ENCODE assay signal across 31 cellular contexts in the genomic region with DNA sequence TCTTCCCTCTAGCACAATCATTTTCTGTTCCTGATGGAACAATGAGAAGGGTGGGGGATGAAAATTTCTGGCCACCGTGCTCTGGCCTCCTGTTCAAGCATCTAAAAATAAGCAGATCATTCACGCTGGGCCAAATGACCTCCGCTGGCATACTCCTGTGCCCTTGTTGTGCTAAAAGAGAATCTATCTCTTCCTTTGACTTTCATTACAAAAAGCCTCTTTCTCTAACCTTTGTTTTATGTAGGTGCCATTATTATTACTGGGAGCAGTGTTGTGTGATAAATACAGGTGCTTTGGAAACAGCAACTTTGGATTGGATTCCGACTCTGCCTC. TPM values are rescaled to one million over a fixed set of nuclear protein-coding genes. Genes with fewer than 3 reads are reported as not detected.
DNase-seq lines count a peak whose midpoint lies in the region; ATAC-seq and TF ChIP-seq lines count a peak whose summit lies in the region.
"Had no signal": no experiment of that assay in that cellular context is flagged by ENCODE, and none has a peak within 500 bp of the region (broad histone marks: within the 10 kb centered on the region; RNA-seq: fewer than 3 reads in every experiment).

No MANE protein-coding gene starts in this region.

- peaks cover 19% of the 10 kb centered on the region for H3K9me3 Mint-ChIP-seq in nephron progenitor cell
- H3K9me3 Mint-ChIP-seq in activated CD4-positive, alpha-beta T cell treated with anti-CD3 and anti-CD28 coated beads, Interleukin-2, amount 10 ng/mL, durations not matched to agents 7 days and 5 days: no peaks in the 10 kb centered on the region
- H3K9me3 Mint-ChIP-seq: activated naive CD4-positive, alpha-beta T cell treated with anti-CD3 and anti-CD28 coated beads, Interleukin-2, amount 50 U/mL, for 24 hours; dendritic cell treated with granulocyte-macrophage colony-stimulating factor and Interleukin-4, amounts not matched to agents 40 ng/mL and 50 ng/mL, for 4 days had no signal

- H3K36me3 Mint-ChIP-seq in nephron progenitor cell (ENCODE audit: low read depth): peaks cover 12% of the 10 kb centered on the region
- H3K36me3 Mint-ChIP-seq in activated CD4-positive, alpha-beta T cell treated with anti-CD3 and anti-CD28 coated beads, Interleukin-2, amount 10 ng/mL, durations not matched to agents 7 days and 5 days (ENCODE audit: low read depth): no peaks in the 10 kb centered on the region

- no peaks in the 10 kb centered on the region for H3K9me3 ChIP-seq in PC-9 (ENCODE audit: insufficient read depth, low read depth)
- H3K9me3 ChIP-seq in heart left ventricle: peaks cover 0 to 16% (median 2%) of the 10 kb centered on the region in 12 donors
- H3K9me3 ChIP-seq: A549, SJSA1, upper lobe of left lung had no signal

- H2AFZ ChIP-seq in PC-9: no peak overlapping the region

- H3K9me2 ChIP-seq in PC-9 (ENCODE audit: insufficient read depth): no peaks in the 10 kb centered on the region

- ATAC-seq in heart left ventricle (peak; percentile 86 to 90 (median 88)), GM19351 (IDR thresholded peaks at IDR 0.05; ENCODE audit: unreplicated experiment) (no peak), HG02571 (IDR thresholded peaks at IDR 0.05; ENCODE audit: unreplicated experiment) (no peak)
- ATAC-seq: left lung; naive thymus-derived CD8-positive, alpha-beta T cell; Panc1 had no signal

- CTCF ChIA-PET in PC-9 (lab: Charles Lee): no interaction called here
- CTCF ChIA-PET in activated CD4-positive, alpha-beta T cell treated with anti-CD3 and anti-CD28 coated beads, Interleukin-2, amount 10 ng/mL, durations not matched to agents 7 days and 5 days (lab: Charles Lee): no interaction called here

- H3K4me3 Mint-ChIP-seq in nephron progenitor cell: no peak overlapping the region
- H3K4me3 Mint-ChIP-seq in activated CD4-positive, alpha-beta T cell treated with anti-CD3 and anti-CD28 coated beads, Interleukin-2, amount 10 ng/mL, durations not matched to agents 7 days and 5 days: no peak overlapping the region
- H3K4me3 Mint-ChIP-seq: activated naive CD4-positive, alpha-beta T cell treated with anti-CD3 and anti-CD28 coated beads, Interleukin-2, amount 50 U/mL, for 24 hours; CD4-positive, alpha-beta memory T cell; dendritic cell treated with granulocyte-macrophage colony-stimulating factor and Interleukin-4, amounts not matched to agents 40 ng/mL and 50 ng/mL, for 4 days; naive thymus-derived CD8-positive, alpha-beta T cell had no signal

- H3K79me2 ChIP-seq in PC-9 (ENCODE audit: low read depth): no peaks in the 10 kb centered on the region

- H3K27me3 Mint-ChIP-seq in nephron progenitor cell (ENCODE audit: low read depth, poor library complexity): peaks cover 3% of the 10 kb centered on the region
- no peaks in the 10 kb centered on the region for H3K27me3 Mint-ChIP-seq in activated CD4-positive, alpha-beta T cell treated with anti-CD3 and anti-CD28 coated beads, Interleukin-2, amount 10 ng/mL, durations not matched to agents 7 days and 5 days
- H3K27me3 Mint-ChIP-seq: activated naive CD4-positive, alpha-beta T cell treated with anti-CD3 and anti-CD28 coated beads, Interleukin-2, amount 50 U/mL, for 24 hours; CD4-positive, alpha-beta memory T cell; dendritic cell treated with granulocyte-macrophage colony-stimulating factor and Interleukin-4, amounts not matched to agents 40 ng/mL and 50 ng/mL, for 4 days; naive thymus-derived CD8-positive, alpha-beta T cell had no signal

- H3K4me1 ChIP-seq in PC-9 (replicated peaks; ENCODE audit: insufficient read depth) (peaks cover 39% of the 10 kb centered on the region), heart left ventricle (peaks cover 0 to 35% (median 14%) of the 10 kb centered on the region in 12 donors)
- H3K4me1 ChIP-seq: esophagus squamous epithelium, SJSA1 had no signal

- 45 to 56% (median 52%) methylated on average over 4 of the region's 4 CpGs for WGBS in heart left ventricle, 4 donors

- peak overlapping the region; percentile 52 for H3K27ac Mint-ChIP-seq in nephron progenitor cell
- H3K27ac Mint-ChIP-seq in activated CD4-positive, alpha-beta T cell treated with anti-CD3 and anti-CD28 coated beads, Interleukin-2, amount 10 ng/mL, durations not matched to agents 7 days and 5 days: no peak overlapping the region
- H3K27ac Mint-ChIP-seq: activated naive CD4-positive, alpha-beta T cell treated with anti-CD3 and anti-CD28 coated beads, Interleukin-2, amount 50 U/mL, for 24 hours; activated T-helper 2 cell treated with anti-CD3 and anti-CD28 coated beads, Interferon-gamma antibody, Interleukin-2, Interleukin-4, amounts not matched to agents 10 μg/mL and 5 μg/mL and 100 μg/mL, durations not matched to agents 14 hours and 24 hours and 36 hours; CD4-positive, alpha-beta memory T cell; dendritic cell treated with granulocyte-macrophage colony-stimulating factor and Interleukin-4, amounts not matched to agents 40 ng/mL and 50 ng/mL, for 4 days had no signal

- BruUV-seq in PC-9 (replicated peaks; lab: Mats Ljungman, UMichigan): no TSS peak

- TF ChIP-seq POLR2A in heart left ventricle (IDR thresholded peaks at IDR 0.05): no peak

- no peak overlapping the region for H3K4me2 ChIP-seq in PC-9
- H3K4me2 ChIP-seq: A549 had no signal

- DNase-seq in G401 (ENCODE audit: low spot score): peak; percentile 58
- DNase-seq in PC-9: no peak
- peak in 4 of 5 donors; percentile 36 to 52 (median 44) for DNase-seq in heart left ventricle
- DNase-seq in nephron progenitor cell: no peak
- no peak for DNase-seq in activated CD4-positive, alpha-beta T cell treated with anti-CD3 and anti-CD28 coated beads, Interleukin-2, amount 10 ng/mL, durations not matched to agents 7 days and 5 days
- DNase-seq in amniotic stem cell (lab: John Stamatoyannopoulos, UW): no peak
- DNase-seq: activated CD4-positive, alpha-beta T cell treated with anti-CD3 and anti-CD28 coated beads, Interleukin-2, amount 50 U/mL, for 48 hours; AML-193; CD4-positive, alpha-beta memory T cell; esophagus squamous epithelium; foreskin melanocyte; hippocampal formation; left lung; naive thymus-derived CD8-positive, alpha-beta T cell; NCI-H1092 treated with DMSO at 0.1 percent for 48 hours; NCI-H1930; NCI-H526 treated with DMSO at 0.1 percent for 48 hours; occipital lobe; small intestine; stimulated activated CD4-positive, alpha-beta T cell treated with anti-CD3 and anti-CD28 coated beads, Interleukin-1b, Interleukin-23, amount 100 ng/mL, for 48 hours; stimulated activated CD8-positive, alpha-beta memory T cell treated with anti-CD3 and anti-CD28 coated beads, Interleukin-4, amount 100 ng/mL, for 48 hours; T-helper 1 cell; upper lobe of left lung had no signal

- no peaks in the 10 kb centered on the region for H3K36me3 ChIP-seq in PC-9 (ENCODE audit: low read depth)
- H3K36me3 ChIP-seq in heart left ventricle: no peaks in the 10 kb centered on the region
- H3K36me3 ChIP-seq: esophagus squamous epithelium, left lung, SJSA1, upper lobe of left lung had no signal

- no peaks in the 10 kb centered on the region for H3K27me3 ChIP-seq in PC-9 (ENCODE audit: insufficient read depth, low read depth)
- H3K27me3 ChIP-seq in heart left ventricle: no peaks in the 10 kb centered on the region
- H3K27me3 ChIP-seq: esophagus squamous epithelium, left lung, SJSA1, upper lobe of left lung had no signal

- H3K4me1 Mint-ChIP-seq in nephron progenitor cell: peaks cover 6% of the 10 kb centered on the region
- peaks cover 10% of the 10 kb centered on the region for H3K4me1 Mint-ChIP-seq in activated CD4-positive, alpha-beta T cell treated with anti-CD3 and anti-CD28 coated beads, Interleukin-2, amount 10 ng/mL, durations not matched to agents 7 days and 5 days

- 0 out of 2 replicates have a peak overlapping the region, but pooled peaks have one; percentile 3 for H3K27ac ChIP-seq in PC-9
- H3K27ac ChIP-seq in heart left ventricle: peak overlapping the region; percentile 51 to 92 (median 78)
- H3K27ac ChIP-seq: A549, esophagus squamous epithelium, left lung, SJSA1, upper lobe of left lung had no signal

- H3K4me3 ChIP-seq in PC-9: no peak overlapping the region
- no peak overlapping the region for H3K4me3 ChIP-seq in heart left ventricle
- H3K4me3 ChIP-seq: A549, esophagus squamous epithelium, left lung, SJSA1, upper lobe of left lung had no signal

- H4K20me1 ChIP-seq in PC-9 (ENCODE audit: insufficient read depth): no peaks in the 10 kb centered on the region

- in situ Hi-C loops in G401 (cut with HindIII; ENCODE audit: low sequenced_read_pairs): no loop called here

- POLR2A ChIA-PET in PC-9 (lab: Charles Lee; ENCODE audit: unreplicated experiment): interaction anchor here (0.6 kb wide), 1 partner anchor 95 kb away, joined by 3 read pairs; no protein-coding TSS in a partner anchor
- POLR2A ChIA-PET in activated CD4-positive, alpha-beta T cell treated with anti-CD3 and anti-CD28 coated beads, Interleukin-2, amount 10 ng/mL, durations not matched to agents 7 days and 5 days (lab: Charles Lee): no interaction called here

- TF ChIP-seq CTCF in PC-9 (conservative IDR thresholded peaks at IDR 0.05) (no peak), heart left ventricle (IDR thresholded peaks at IDR 0.05) (no peak), nephron progenitor cell (IDR thresholded peaks at IDR 0.05) (no peak)

- H3F3A ChIP-seq in PC-9 (ENCODE audit: insufficient read depth, low read depth): peaks cover 19% of the 10 kb centered on the region; the same call in 1 of the 2 replicates

- intact Hi-C loops in PC-9 (cut with micrococcal nuclease; ENCODE audit: unreplicated experiment) (no loop called here), heart left ventricle (cut with DNase I) (loop anchor here in 1 of 10 donors (5.0 kb wide), 1 partner anchor 36 kb away; no protein-coding TSS in a partner anchor)

RNA-seq across cellular contexts. Expression of a gene that starts 44.6 kb away (rescaled TPM):
- 21.3 and 29.0 TPM in 2 replicates for total RNA-seq in G401 (2014; rRNA removed; shearing (Covaris generic))
- total RNA-seq in PC-9 (2021) (30.8 and 30.9 TPM in 2 replicates), heart left ventricle (10 to 100 TPM; 13.8 to 26.5 (median 20.8) TPM)
- polyA plus RNA-seq in heart left ventricle: 10 to 100 TPM in 1 of 2 donors, 1 to 10 TPM in 1; 8.6 to 18.4 TPM
- total RNA-seq in activated CD4-positive, alpha-beta T cell treated with anti-CD3 and anti-CD28 coated beads, Interleukin-2, amount 10 ng/mL, durations not matched to agents 7 days and 5 days: 10 to 100 TPM; 28.0 to 30.6 TPM

Comparison
In these comparisons a context has a peak if more than half of its experiments do, and no peak if none do; other contexts are left out.
1. DNase-seq: peak in G401 (single experiment) and heart left ventricle (4 of 5); none in PC-9 (0 of 2), nephron progenitor cell (single experiment), activated CD4-positive, alpha-beta T cell treated with anti-CD3 and anti-CD28 coated beads, Interleukin-2, amount 10 ng/mL, durations not matched to agents 7 days and 5 days (single experiment) and amniotic stem cell (single experiment).
2. ATAC-seq: peak in heart left ventricle (4 of 4); none in GM19351 (single experiment) and HG02571 (single experiment).